13 cellular contexts compared by ENCODE assay signal in the genomic region with DNA sequence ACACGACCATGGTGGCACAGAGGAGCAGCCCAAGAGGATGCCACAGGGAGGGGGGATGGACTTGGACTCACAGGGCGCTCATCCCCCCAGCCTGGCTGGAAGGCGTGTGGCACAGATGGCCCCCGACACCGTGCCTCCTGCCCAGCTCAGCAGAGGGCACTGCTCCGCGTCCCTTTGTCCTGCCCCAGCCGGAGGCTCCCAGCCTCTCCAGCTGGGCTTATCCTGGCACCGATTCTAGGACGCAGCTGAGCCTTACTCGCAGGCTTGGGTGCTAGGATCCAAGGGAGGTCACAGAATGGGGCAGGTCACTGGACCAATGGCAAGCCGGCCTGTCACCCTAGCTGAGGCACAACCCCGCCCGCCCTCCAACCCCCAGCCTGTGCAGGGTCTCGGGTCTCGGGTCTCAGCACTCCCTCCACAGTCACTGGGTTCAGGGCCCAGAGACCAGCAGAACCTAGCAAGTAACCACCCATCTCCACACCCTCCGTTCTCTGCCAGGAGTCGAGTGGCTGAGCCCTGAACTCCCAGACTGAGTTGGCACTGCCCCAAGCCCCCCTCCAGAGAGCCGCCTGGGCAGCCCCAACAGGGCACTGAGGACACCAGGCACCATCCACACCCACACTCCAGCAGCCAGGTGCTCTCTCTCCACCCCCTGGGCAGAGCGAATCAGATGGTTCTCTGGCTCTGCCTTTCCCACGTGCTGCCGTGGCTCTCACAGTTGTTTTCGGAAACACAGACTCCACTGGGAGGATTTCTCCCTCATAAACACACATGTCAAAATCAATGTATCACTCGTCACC. TPM values are rescaled to one million over a fixed set of nuclear protein-coding genes. Genes with fewer than 3 reads are reported as not detected.
DNase-seq lines count a peak whose midpoint lies in the region; ATAC-seq and TF ChIP-seq lines count a peak whose summit lies in the region.
"Had no signal": no experiment of that assay in that cellular context is flagged by ENCODE, and none has a peak within 500 bp of the region (broad histone marks: within the 10 kb centered on the region; RNA-seq: fewer than 3 reads in every experiment).

No MANE protein-coding gene starts in this region.

- H3K4me1 ChIP-seq in osteoblast (ENCODE audit: insufficient read depth, low read length) = no peaks in the 10 kb centered on the region
- H3K4me1 ChIP-seq: transverse colon had no signal

- DNase-seq in C1 segment of cervical spinal cord (lab: John Stamatoyannopoulos, UW) (peak in 8 of 14 donors; percentile 16 to 76 (median 52)), NCI-H2107 (lab: John Stamatoyannopoulos, UW) (peak; percentile 42), foreskin fibroblast (peak; percentile 22 to 62), osteoblast (ENCODE audit: insufficient read length, low spot score, missing footprints) (peak; percentile 72), COLO668 (lab: John Stamatoyannopoulos, UW; ENCODE audit: unreplicated experiment) (no peak), ureter (ENCODE audit: low spot score) (no peak)
- no peak for DNase-seq in stimulated activated CD4-positive, alpha-beta T cell treated with anti-CD3 and anti-CD28 coated beads, Interleukin-12 subunit alpha, Interleukin-12 subunit beta, amount 100 ng/mL, for 4 hours
- DNase-seq: activated CD4-positive, CD25-positive, alpha-beta regulatory T cell; activated gamma-delta T cell; NCI-H1436 treated with DMSO at 0.1 percent for 48 hours; transverse colon had no signal

- no peaks in the 10 kb centered on the region for H3K27me3 ChIP-seq in osteoblast (ENCODE audit: insufficient read depth, low read length)
- H3K27me3 ChIP-seq: transverse colon had no signal

- H2AFZ ChIP-seq in osteoblast (ENCODE audit: low read length) = no peak overlapping the region

- H3K27ac ChIP-seq in osteoblast (ENCODE audit: low read depth, low read length) = no peak overlapping the region
- H3K27ac ChIP-seq: transverse colon had no signal

- peaks cover 17% of the 10 kb centered on the region for H4K20me1 ChIP-seq in osteoblast (ENCODE audit: insufficient read depth, low read length)

- H3K4me3 ChIP-seq in foreskin fibroblast (ENCODE audit: low read depth in 1 of 2, low read length in 2 of 2) = peak overlapping the region in 1 of 2 donors; percentile 19
- no peak overlapping the region for H3K4me3 ChIP-seq in osteoblast (ENCODE audit: insufficient read depth, low read length)
- H3K4me3 ChIP-seq: transverse colon had no signal

- H3K79me2 ChIP-seq in osteoblast (ENCODE audit: insufficient read depth, low read length) = peaks cover 73% of the 10 kb centered on the region

- H3K36me3 ChIP-seq in osteoblast (ENCODE audit: insufficient read depth, low read length) = peaks cover 44% of the 10 kb centered on the region

- H3K9me3 ChIP-seq in osteoblast (ENCODE audit: low read depth, low read length) = no peaks in the 10 kb centered on the region
- H3K9me3 ChIP-seq: transverse colon had no signal

- TF ChIP-seq CTCF in foreskin fibroblast (IDR thresholded peaks at IDR 0.05; ENCODE audit: low read depth, low read length) = no peak
- TF ChIP-seq CTCF in osteoblast (IDR thresholded peaks at IDR 0.05; ENCODE audit: extremely low read depth, low read depth, low read length) = no peak

- ATAC-seq in HG02571 (IDR thresholded peaks at IDR 0.05; ENCODE audit: unreplicated experiment) = no peak
- ATAC-seq: natural killer cell treated with Interleukin-12 subunit alpha and Interleukin-12 subunit beta and Interleukin-15 and Interleukin-18, amount 100 ng/mL, for 72 hours had no signal

- H3K4me2 ChIP-seq in osteoblast (ENCODE audit: insufficient read depth, low read length) = no peak overlapping the region

RNA-seq across cellular contexts. Expression of gene WDR4, which starts 13.8 kb away (rescaled TPM):
- total RNA-seq in osteoblast = 8.0 and 10.1 TPM in 2 replicates
- total RNA-seq in ureter = 35.3 TPM

RNA-seq across cellular contexts. Expression of gene NDUFV3, which starts 27.5 kb away (rescaled TPM):
- total RNA-seq in osteoblast (65.1 and 66.2 TPM in 2 replicates), ureter (33.9 TPM)

RNA-seq across cellular contexts. Expression of gene ERVH48-1, which starts 59.9 kb away (rescaled TPM):
- total RNA-seq in osteoblast = not detected in 2 replicates
- not detected for total RNA-seq in ureter
- total RNA-seq: natural killer cell treated with Interleukin-12 subunit alpha and Interleukin-12 subunit beta and Interleukin-15 and Interleukin-18, amount 100 ng/mL, for 72 hours; transverse colon had no signal

Comparison
In these comparisons a context has a peak if more than half of its experiments do, and no peak if none do; other contexts are left out.
1. DNase-seq: peak in C1 segment of cervical spinal cord (8 of 14), NCI-H2107 (single experiment), foreskin fibroblast (2 of 2) and osteoblast (single experiment); none in stimulated activated CD4-positive, alpha-beta T cell treated with anti-CD3 and anti-CD28 coated beads, Interleukin-12 subunit alpha, Interleukin-12 subunit beta, amount 100 ng/mL, for 4 hours (single experiment), COLO668 (single experiment) and ureter (single experiment).